Comparison of ENCODE assay signal across 19 cellular contexts in genomic region chr1:63916485-63917360, GRCh38.
DNase-seq lines count a peak whose midpoint lies in the region; ATAC-seq and TF ChIP-seq lines count a peak whose summit lies in the region.
"Had no signal": no experiment of that assay in that cellular context is flagged by ENCODE, and none has a peak within 500 bp of the region (broad histone marks: within the 10 kb centered on the region; RNA-seq: fewer than 3 reads in every experiment).

No MANE protein-coding gene starts in this region.

- no peaks in the 10 kb centered on the region for H3K79me2 ChIP-seq in OCI-LY7 (ENCODE audit: insufficient read depth, low read depth, low read length)

- peak; percentile 23 for ATAC-seq in left lobe of liver
- ATAC-seq: activated T-cell treated with anti-CD3 and anti-CD28 coated beads, Interleukin-2, amount 50 U/mL, for 4 hours; HepG2; PC-3 had no signal

- TF ChIP-seq CTCF in C4-2B (conservative IDR thresholded peaks at IDR 0.05), result no peak
- TF ChIP-seq CTCF in OCI-LY7 (conservative IDR thresholded peaks at IDR 0.05; ENCODE audit: low read length), result no peak
- TF ChIP-seq CTCF in CD14-positive monocyte (IDR thresholded peaks at IDR 0.05), result no peak

- H3K27me3 Mint-ChIP-seq in CD14-positive monocyte (ENCODE audit: low read depth in 3 of 3), result peaks cover 2 to 3% (median 3%) of the 10 kb centered on the region in 3 donors

- H3K36me3 Mint-ChIP-seq in CD14-positive monocyte, result no peaks in the 10 kb centered on the region
- H3K36me3 Mint-ChIP-seq: activated CD4-positive, alpha-beta memory T cell treated with anti-CD3 and anti-CD28 coated beads for 36 hours; memory B cell had no signal

- no peaks in the 10 kb centered on the region for H3K4me1 ChIP-seq in OCI-LY7 (ENCODE audit: insufficient read depth, low read length, poor library complexity, severe bottlenecking)

- H3K4me3 Mint-ChIP-seq in CD14-positive monocyte, result no peak overlapping the region
- H3K4me3 Mint-ChIP-seq: activated CD4-positive, alpha-beta memory T cell treated with anti-CD3 and anti-CD28 coated beads for 36 hours; activated T-cell treated with anti-CD3 and anti-CD28 coated beads, Interleukin-2, amount 50 U/mL, for 4 hours; HFFc6; memory B cell; nephron progenitor cell had no signal

- POLR2A ChIA-PET in OCI-LY7 (lab: Charles Lee), result no interaction called here

- peaks cover 0 to 1% (median 0%) of the 10 kb centered on the region in 7 donors for H3K9me3 Mint-ChIP-seq in CD14-positive monocyte
- H3K9me3 Mint-ChIP-seq: activated CD4-positive, alpha-beta memory T cell treated with anti-CD3 and anti-CD28 coated beads for 36 hours; activated T-cell treated with anti-CD3 and anti-CD28 coated beads, Interleukin-2, amount 50 U/mL, for 4 hours; HFFc6; memory B cell; nephron progenitor cell had no signal

- peak; percentile 32 for DNase-seq in Daoy (ENCODE audit: low read depth)
- peak; percentile 90 for DNase-seq in NCI-H69 (lab: John Stamatoyannopoulos, UW)
- DNase-seq in left lobe of liver (ENCODE audit: low spot score), result no peak
- DNase-seq in OCI-LY7 (ENCODE audit: low spot score), result no peak
- no peak for DNase-seq in AG20443 (ENCODE audit: low spot score)
- DNase-seq in Kasumi-1 (lab: John Stamatoyannopoulos, UW), result no peak
- DNase-seq in CD14-positive monocyte (ENCODE audit: low spot score), result no peak
- DNase-seq: activated CD4-positive, alpha-beta memory T cell treated with anti-CD3 and anti-CD28 coated beads for 36 hours; activated T-cell treated with anti-CD3 and anti-CD28 coated beads, Interleukin-2, amount 50 U/mL, for 4 hours; effector CD4-positive, alpha-beta T cell; esophagus squamous epithelium; HFFc6; NCI-H510A; nephron progenitor cell; PC-3; retina had no signal

- no TSS peak for BruUV-seq in OCI-LY7 (replicated peaks; lab: Mats Ljungman, UMichigan)

- H3K36me3 ChIP-seq in OCI-LY7 (ENCODE audit: insufficient read depth, low read length), result no peaks in the 10 kb centered on the region
- H3K36me3 ChIP-seq: esophagus squamous epithelium had no signal

- peaks cover 4% of the 10 kb centered on the region for H3K4me1 Mint-ChIP-seq in CD14-positive monocyte

- intact Hi-C loops in OCI-LY7 (cut with micrococcal nuclease; ENCODE audit: unreplicated experiment), result loop anchor here (5.0 to 10.0 kb wide), 2 partner anchors 299 to 328 kb away; no protein-coding TSS in a partner anchor
- intact Hi-C loops in CD14-positive monocyte (cut with micrococcal nuclease), result no loop called here

- no peak overlapping the region for H3K4me2 ChIP-seq in OCI-LY7 (ENCODE audit: low read length)

- peak overlapping the region in 1 of 7 donors; percentile 73 for H3K27ac Mint-ChIP-seq in CD14-positive monocyte
- H3K27ac Mint-ChIP-seq: activated CD4-positive, alpha-beta memory T cell treated with anti-CD3 and anti-CD28 coated beads for 36 hours; HFFc6; memory B cell; nephron progenitor cell had no signal

- no peaks in the 10 kb centered on the region for H3K9me3 ChIP-seq in OCI-LY7 (ENCODE audit: low read length)
- H3K9me3 ChIP-seq: esophagus squamous epithelium had no signal

- CTCF ChIA-PET in OCI-LY7 (lab: Charles Lee; ENCODE audit: unreplicated experiment), result interaction anchor here (1.0 kb wide), 1 partner anchor 225 kb away, joined by 3 read pairs; no protein-coding TSS in a partner anchor

- no peaks in the 10 kb centered on the region for H3K9me2 ChIP-seq in OCI-LY7 (ENCODE audit: insufficient read depth, low read length)

- H3K4me3 ChIP-seq in OCI-LY7 (ENCODE audit: low read depth, low read length, poor library complexity, severe bottlenecking), result no peak overlapping the region
- H3K4me3 ChIP-seq: esophagus squamous epithelium had no signal

- peak overlapping the region; percentile 27; the same call in 1 of the 2 replicates for H3K27ac ChIP-seq in C4-2B
- H3K27ac ChIP-seq in OCI-LY7 (ENCODE audit: low read depth, low read length, poor library complexity, severe bottlenecking), result no peak overlapping the region
- H3K27ac ChIP-seq: esophagus squamous epithelium had no signal

- H2AFZ ChIP-seq in OCI-LY7 (ENCODE audit: low read length), result no peak overlapping the region

- H4K20me1 ChIP-seq in OCI-LY7 (ENCODE audit: insufficient read depth, low read length), result no peaks in the 10 kb centered on the region

Comparison
In these comparisons a context has a peak if more than half of its experiments do, and no peak if none do; other contexts are left out.
1. DNase-seq: peak in Daoy (single experiment) and NCI-H69 (single experiment); none in left lobe of liver (single experiment), OCI-LY7 (single experiment), AG20443 (single experiment), Kasumi-1 (0 of 2) and CD14-positive monocyte (single experiment).